In genomic region chr1:1212780-1213152, GRCh38 we compare ENCODE assay signal across 10 cellular contexts. TPM values are rescaled to one million over a fixed set of nuclear protein-coding genes. Genes with fewer than 3 reads are reported as not detected.
DNase-seq lines count a peak whose midpoint lies in the region; ATAC-seq and TF ChIP-seq lines count a peak whose summit lies in the region.
"Had no signal": no experiment of that assay in that cellular context is flagged by ENCODE, and none has a peak within 500 bp of the region (broad histone marks: within the 10 kb centered on the region; RNA-seq: fewer than 3 reads in every experiment).

No MANE protein-coding gene starts in this region.

- H3K36me3 ChIP-seq in heart right ventricle (peaks cover 0 to 29% (median 5%) of the 10 kb centered on the region in 9 donors), smooth muscle cell (ENCODE audit: low read depth) (no peaks in the 10 kb centered on the region)

- no peak overlapping the region for H3K9ac ChIP-seq in smooth muscle cell (ENCODE audit: low read depth)

- H3K4me3 ChIP-seq in heart right ventricle: peak overlapping the region in 9 of 10 donors; percentile 27 to 59 (median 53)
- H3K4me3 ChIP-seq in smooth muscle cell: no peak overlapping the region

- H2AFZ ChIP-seq in smooth muscle cell (ENCODE audit: low read depth): no peak overlapping the region

- intact Hi-C loops in heart right ventricle (cut with DNase I): no loop called here

- WGBS in heart right ventricle, 2 donors: 44 to 46% methylated on average over 18 of the region's 18 CpGs
- 91% methylated on average over 17 of the region's 18 CpGs for WGBS in smooth muscle cell (ENCODE audit: low lambda C conversion rate)

- peak overlapping the region in 8 of 10 donors; percentile 71 to 87 (median 80) for H3K27ac ChIP-seq in heart right ventricle
- H3K27ac ChIP-seq in smooth muscle cell (ENCODE audit: low read depth): no peak overlapping the region

- no peaks in the 10 kb centered on the region for H3F3A ChIP-seq in smooth muscle cell (ENCODE audit: low read depth)

- TF ChIP-seq CTCF in GM20000 (IDR thresholded peaks at IDR 0.05; ENCODE audit: extremely low read depth, missing control alignments) (no peak), heart right ventricle (IDR thresholded peaks at IDR 0.05) (no peak), smooth muscle cell (IDR thresholded peaks at IDR 0.05; ENCODE audit: borderline replicate concordance, insufficient read depth, poor library complexity, severe bottlenecking) (no peak)

- H3K4me1 ChIP-seq in heart right ventricle (peaks cover 5 to 72% (median 48%) of the 10 kb centered on the region in 9 donors), smooth muscle cell (ENCODE audit: low read depth) (no peaks in the 10 kb centered on the region)

- H4K20me1 ChIP-seq in smooth muscle cell (ENCODE audit: low read depth): no peaks in the 10 kb centered on the region

- no peak overlapping the region for H3K4me2 ChIP-seq in smooth muscle cell

- ATAC-seq in heart right ventricle: peak; percentile 45 to 76 (median 64)

- H3K79me2 ChIP-seq in smooth muscle cell (ENCODE audit: low read depth): no peaks in the 10 kb centered on the region

- H3K9me3 ChIP-seq in heart right ventricle: no peaks in the 10 kb centered on the region
- no peaks in the 10 kb centered on the region for H3K9me3 ChIP-seq in smooth muscle cell (replicated peaks; ENCODE audit: low read depth)

- DNase-seq in GM20000 (ENCODE audit: low spot score): peak; percentile 84
- peak; percentile 61 to 64 for DNase-seq in activated CD4-positive, alpha-beta T cell treated with anti-CD3 and anti-CD28 coated beads, Interleukin-2, amount 50 U/mL, for 48 hours
- peak; percentile 60 to 64 for DNase-seq in heart right ventricle
- peak; percentile 35 for DNase-seq in stimulated activated CD8-positive, alpha-beta memory T cell treated with anti-CD3 and anti-CD28 coated beads, Interleukin-4, amount 100 ng/mL, for 24 hours (ENCODE audit: low read depth)
- no peak for DNase-seq in smooth muscle cell (lab: John Stamatoyannopoulos, UW; ENCODE audit: unreplicated experiment)
- DNase-seq in NCI-H1105 treated with DMSO at 0.1 percent for 48 hours (lab: John Stamatoyannopoulos, UW): no peak
- DNase-seq in NCI-H2107 (lab: John Stamatoyannopoulos, UW): no peak
- DNase-seq in NCI-H2227 treated with DMSO at 0.1 percent for 48 hours (lab: John Stamatoyannopoulos, UW): no peak
- DNase-seq: foreskin fibroblast had no signal

- H3K27me3 ChIP-seq in heart right ventricle (peaks cover 0 to 38% (median 2%) of the 10 kb centered on the region in 7 donors), smooth muscle cell (ENCODE audit: low read depth) (no peaks in the 10 kb centered on the region)

RNA-seq across cellular contexts. Expression of gene TNFRSF4, which starts 1.2 kb away (rescaled TPM):
- 10 to 100 TPM in 1 of 10 donors, 1 to 10 TPM in 7, under 1 TPM in 2; 0.52 to 24.8 (median 5.0) TPM for total RNA-seq in heart right ventricle
- polyA plus RNA-seq in heart right ventricle: 1 to 10 TPM; 3.8 to 9.8 TPM
- 0.54 TPM in 1 of 2 replicates, not detected in the other for total RNA-seq in smooth muscle cell
- polyA plus RNA-seq in smooth muscle cell: 0.79 TPM in 1 of 2 replicates, not detected in the other
- total RNA-seq: NCI-H460 had no signal

RNA-seq across cellular contexts. Expression of gene TNFRSF18, which starts 6.4 kb away (rescaled TPM):
- 1 to 10 TPM in 1 of 10 donors, under 1 TPM in 2, not detected in 7; 0.28 to 1.7 (median 0.49) TPM for total RNA-seq in heart right ventricle
- under 1 TPM in 1 of 2 donors, not detected in 1; 0.26 TPM for polyA plus RNA-seq in heart right ventricle
- total RNA-seq in smooth muscle cell: 1.9 and 4.8 TPM in 2 replicates
- polyA plus RNA-seq in smooth muscle cell: 12.2 and 15.8 TPM in 2 replicates
- total RNA-seq: NCI-H460 had no signal

RNA-seq across cellular contexts. Expression of gene SDF4, which starts 19.0 kb away (rescaled TPM):
- 100 to 1,000 TPM in 9 of 10 donors, 10 to 100 TPM in 1; 95.6 to 174 (median 123) TPM for total RNA-seq in heart right ventricle
- polyA plus RNA-seq in heart right ventricle: 100 to 1,000 TPM; 107 to 184 TPM
- total RNA-seq in smooth muscle cell: 75.0 and 94.9 TPM in 2 replicates
- 263 TPM in 2 replicates for polyA plus RNA-seq in smooth muscle cell

RNA-seq across cellular contexts. Expression of gene B3GALT6, which starts 19.3 kb away (rescaled TPM):
- 10 to 100 TPM in 4 of 10 donors, 1 to 10 TPM in 6; 7.3 to 13.5 (median 9.1) TPM for total RNA-seq in heart right ventricle
- polyA plus RNA-seq in heart right ventricle: 10 to 100 TPM in 1 of 2 donors, 1 to 10 TPM in 1; 7.7 to 16.2 TPM
- total RNA-seq in smooth muscle cell: 12.9 and 15.0 TPM in 2 replicates
- polyA plus RNA-seq in smooth muscle cell: 33.2 and 39.3 TPM in 2 replicates

RNA-seq across cellular contexts. Expression of gene C1QTNF12, which starts 33.8 kb away (rescaled TPM):
- total RNA-seq in heart right ventricle: 1 to 10 TPM in 4 of 10 donors, under 1 TPM in 5, not detected in 1; 0.42 to 1.9 (median 0.90) TPM
- polyA plus RNA-seq in heart right ventricle: 1 to 10 TPM; 1.6 to 2.3 TPM
- total RNA-seq in smooth muscle cell: 1.8 and 1.9 TPM in 2 replicates
- 5.4 and 12.3 TPM in 2 replicates for polyA plus RNA-seq in smooth muscle cell
- total RNA-seq: NCI-H460 had no signal

Comparison
In these comparisons a context has a peak if more than half of its experiments do, and no peak if none do; other contexts are left out.
1. DNase-seq: peak in GM20000 (single experiment), activated CD4-positive, alpha-beta T cell treated with anti-CD3 and anti-CD28 coated beads, Interleukin-2, amount 50 U/mL, for 48 hours (2 of 2), heart right ventricle (2 of 2) and stimulated activated CD8-positive, alpha-beta memory T cell treated with anti-CD3 and anti-CD28 coated beads, Interleukin-4, amount 100 ng/mL, for 24 hours (single experiment); none in smooth muscle cell (single experiment), NCI-H1105 treated with DMSO at 0.1 percent for 48 hours (single experiment), NCI-H2107 (single experiment) and NCI-H2227 treated with DMSO at 0.1 percent for 48 hours (single experiment).